Comparison of ENCODE assay signal across 19 cellular contexts in genomic region chr1:65213271-65213905, GRCh38.
DNase-seq lines count a peak whose midpoint lies in the region; ATAC-seq, FAIRE-seq and TF ChIP-seq lines count a peak whose summit lies in the region.
"Had no signal": no experiment of that assay in that cellular context is flagged by ENCODE, and none has a peak within 500 bp of the region (broad histone marks: within the 10 kb centered on the region; RNA-seq: fewer than 3 reads in every experiment).

No MANE protein-coding gene starts in this region.

- peak overlapping the region; percentile 35 for H3K4me2 ChIP-seq in GM12878 (ENCODE audit: control insufficient read depth, insufficient read depth)
- H3K4me2 ChIP-seq: BLaER1 treated with 17β-estradiol and CSF1 and Interleukin-3, amounts not matched to agents 10 nM and 100 nM had no signal

- H3K36me3 ChIP-seq in GM12878 (ENCODE audit: control insufficient read depth in 2 of 2, insufficient read depth in 2 of 2, low read length in 1 of 2) (0 out of 4 replicates have a peak, but pooled peaks cover 0 to 3% of the 10 kb centered on the region in 2 experiments), Caco-2 (ENCODE audit: control insufficient read depth, insufficient read depth, low read length) (no peaks in the 10 kb centered on the region), testis (ENCODE audit: low read depth, missing control alignments) (no peaks in the 10 kb centered on the region)
- H3K36me3 ChIP-seq: SJSA1, spleen, vagina had no signal

- POLR2A ChIA-PET in GM12878 (lab: Charles Lee) (interaction anchor here (0.8 to 1.4 kb wide), 2 partner anchors 17 to 65 kb away, joined by 3 read pairs; partner anchors contain the start of gene AK4), Caco-2 (lab: Charles Lee) (no interaction called here)

- RAD21 ChIA-PET in GM12878 (lab: Charles Lee; ENCODE audit: unreplicated experiment) = interaction anchor here (1.0 to 1.1 kb wide), 3 partner anchors 33 to 246 kb away, joined by 3 read pairs; no protein-coding TSS in a partner anchor

- peaks cover 30% of the 10 kb centered on the region for H3K36me3 Mint-ChIP-seq in activated CD4-positive, alpha-beta T cell treated with anti-CD3 and anti-CD28 coated beads, Interleukin-2, amount 10 ng/mL, durations not matched to agents 24 days and 14 days (ENCODE audit: low read depth)
- H3K36me3 Mint-ChIP-seq in Caco-2 (ENCODE audit: insufficient read depth, unreplicated experiment) = peaks cover 10% of the 10 kb centered on the region
- H3K36me3 Mint-ChIP-seq: mesothelial cell of epicardium; naive thymus-derived CD8-positive, alpha-beta T cell had no signal

- no peaks in the 10 kb centered on the region for H3K27me3 ChIP-seq in GM12878 (replicated peaks in 1 of 2; ENCODE audit: control insufficient read depth in 2 of 2, insufficient read depth in 2 of 2, low read length in 1 of 2)
- no peaks in the 10 kb centered on the region for H3K27me3 ChIP-seq in Caco-2 (replicated peaks; ENCODE audit: control insufficient read depth, insufficient read depth, low read length)
- H3K27me3 ChIP-seq in testis = no peaks in the 10 kb centered on the region
- H3K27me3 ChIP-seq: BLaER1 treated with 17β-estradiol and CSF1 and Interleukin-3, amounts not matched to agents 10 nM and 100 nM; SJSA1; spleen; vagina had no signal

- TF ChIP-seq CTCF in GM12878 (IDR thresholded peaks at IDR 0.05 in 2 of 3, conservative IDR thresholded peaks at IDR 0.05 in 1 of 3; ENCODE audit: control insufficient read depth in 2 of 3, extremely low read depth in 1 of 3, insufficient read depth in 1 of 3, low read depth in 3 of 3, low read length in 3 of 3) (no peak), Caco-2 (IDR thresholded peaks at IDR 0.05; ENCODE audit: insufficient read depth in 1 of 2, low read depth in 1 of 2, low read length in 1 of 2, severe bottlenecking in 1 of 2, unreplicated experiment in 1 of 2) (no peak), testis (IDR thresholded peaks at IDR 0.05) (no peak)

- BruUV-seq in GM12878 (replicated peaks; lab: Mats Ljungman, UMichigan) (no TSS peak), Caco-2 (replicated peaks; lab: Mats Ljungman, UMichigan) (no TSS peak)

- peaks cover 28% of the 10 kb centered on the region for H3K79me2 ChIP-seq in GM12878 (ENCODE audit: control insufficient read depth, insufficient read depth, low read length)

- H3K4me1 ChIP-seq in GM12878 (ENCODE audit: control insufficient read depth, insufficient read depth, low read length) = peaks cover 19% of the 10 kb centered on the region
- peaks cover 8% of the 10 kb centered on the region; the same call in 1 of the 2 replicates for H3K4me1 ChIP-seq in Caco-2
- H3K4me1 ChIP-seq in testis = peaks cover 5% of the 10 kb centered on the region
- H3K4me1 ChIP-seq: SJSA1, vagina had no signal

- no peak for FAIRE-seq in GM12878 (lab: Jason Lieb, UNC)

- no peaks in the 10 kb centered on the region for H3K27me3 Mint-ChIP-seq in activated CD4-positive, alpha-beta T cell treated with anti-CD3 and anti-CD28 coated beads, Interleukin-2, amount 10 ng/mL, durations not matched to agents 24 days and 14 days
- H3K27me3 Mint-ChIP-seq in Caco-2 (ENCODE audit: insufficient read depth, unreplicated experiment) = no peaks in the 10 kb centered on the region

- H3K4me1 Mint-ChIP-seq in activated CD4-positive, alpha-beta T cell treated with anti-CD3 and anti-CD28 coated beads, Interleukin-2, amount 10 ng/mL, durations not matched to agents 24 days and 14 days = peaks cover 69% of the 10 kb centered on the region
- H3K4me1 Mint-ChIP-seq in Caco-2 (ENCODE audit: low read depth, unreplicated experiment) = peaks cover 18% of the 10 kb centered on the region

- H3K27ac ChIP-seq in GM12878 (ENCODE audit: control insufficient read depth, insufficient read depth) (no peak overlapping the region; the same call in 1 of the 2 replicates), testis (no peak overlapping the region)
- H3K27ac ChIP-seq: BLaER1 treated with 17β-estradiol and CSF1 and Interleukin-3, amounts not matched to agents 10 nM and 100 nM; SJSA1; spleen; vagina had no signal

- no peaks in the 10 kb centered on the region for H3K9me3 ChIP-seq in GM12878 (replicated peaks; ENCODE audit: control insufficient read depth, insufficient read depth, low read length)
- no peaks in the 10 kb centered on the region for H3K9me3 ChIP-seq in Caco-2
- no peaks in the 10 kb centered on the region for H3K9me3 ChIP-seq in testis
- H3K9me3 ChIP-seq: BLaER1 treated with 17β-estradiol and CSF1 and Interleukin-3, amounts not matched to agents 10 nM and 100 nM; SJSA1; spleen; vagina had no signal

- ATAC-seq in GM18868 (IDR thresholded peaks at IDR 0.05; ENCODE audit: unreplicated experiment) = peak; percentile 54
- ATAC-seq in HG02870 (IDR thresholded peaks at IDR 0.05; ENCODE audit: unreplicated experiment) = peak; percentile 25
- ATAC-seq in GM12878 = 0 out of 3 replicates have a peak, but pooled peaks have one; percentile 30
- ATAC-seq: left colon; naive thymus-derived CD8-positive, alpha-beta T cell had no signal

- no peak overlapping the region for H2AFZ ChIP-seq in GM12878 (ENCODE audit: control insufficient read depth, low read depth, low read length)

- intact Hi-C loops in activated CD4-positive, alpha-beta T cell treated with anti-CD3 and anti-CD28 coated beads, Interleukin-2, amount 10 ng/mL, durations not matched to agents 24 days and 14 days (cut with micrococcal nuclease) = loop anchor here (1.0 to 10.0 kb wide), 6 partner anchors 17 to 1161 kb away; partner anchors contain the start of gene AK4
- intact Hi-C loops in GM12878 (cut with micrococcal nuclease; ENCODE audit: unreplicated experiment) (no loop called here), Caco-2 (cut with micrococcal nuclease; ENCODE audit: unreplicated experiment) (no loop called here), testis (cut with DNase I; ENCODE audit: low total_unique reads) (no loop called here)

- in situ Hi-C loops in GM12878 (cut with MboI) = loop anchor here (25.0 kb wide), 1 partner anchor 151 kb away; no protein-coding TSS in a partner anchor

- WGBS in GM12878 (ENCODE audit: insufficient coverage, insufficient replicate concordance, low lambda C conversion rate, missing lambda C conversion rate) = 11% methylated on average over 4 of the region's 4 CpGs
- 80 to 83% methylated on average over 4 of the region's 4 CpGs for WGBS in testis, 2 donors

- H3K4me3 Mint-ChIP-seq in activated CD4-positive, alpha-beta T cell treated with anti-CD3 and anti-CD28 coated beads, Interleukin-2, amount 10 ng/mL, durations not matched to agents 24 days and 14 days = peak overlapping the region; percentile 72
- H3K4me3 Mint-ChIP-seq in Caco-2 (ENCODE audit: unreplicated experiment) = no peak overlapping the region
- H3K4me3 Mint-ChIP-seq: mesothelial cell of epicardium; naive thymus-derived CD8-positive, alpha-beta T cell had no signal

- H3K4me3 ChIP-seq in GM12878 (no peak overlapping the region), Caco-2 (ENCODE audit: low read depth, low read length) (no peak overlapping the region), testis (no peak overlapping the region)
- H3K4me3 ChIP-seq: BLaER1 treated with 17β-estradiol and CSF1 and Interleukin-3, amounts not matched to agents 10 nM and 100 nM; SJSA1; spleen; vagina had no signal

- TF ChIP-seq RAD21 in GM12878 (IDR thresholded peaks at IDR 0.05; ENCODE audit: insufficient read depth, low read depth, low read length) = no peak

- DNase-seq in activated CD4-positive, alpha-beta T cell treated with anti-CD3 and anti-CD28 coated beads, Interleukin-2, amount 10 ng/mL, durations not matched to agents 24 days and 14 days = peak; percentile 63
- no peak for DNase-seq in activated CD4-positive, alpha-beta T cell treated with anti-CD3 and anti-CD28 coated beads, Interleukin-2, amount 50 U/mL, for 4 hours
- DNase-seq in GM12878 (ENCODE audit: low read depth, low spot score) (no peak), Caco-2 (no peak), testis (no peak), NCI-H82 (lab: John Stamatoyannopoulos, UW) (no peak)
- DNase-seq: activated gamma-delta T cell; amygdala; left colon; naive thymus-derived CD8-positive, alpha-beta T cell; NCI-H1436 treated with DMSO at 0.1 percent for 48 hours; NCI-H526 treated with DMSO at 0.1 percent for 48 hours; spleen had no signal

- TF ChIP-seq POLR2A in GM12878 (IDR thresholded peaks at IDR 0.05; ENCODE audit: low read depth, low read length) (no peak), testis (IDR thresholded peaks at IDR 0.05) (no peak)

- no peak overlapping the region for H3K9ac ChIP-seq in GM12878 (ENCODE audit: control insufficient read depth, insufficient read depth, low read length)
- H3K9ac ChIP-seq: BLaER1 treated with 17β-estradiol and CSF1 and Interleukin-3, amounts not matched to agents 10 nM and 100 nM had no signal

- peak overlapping the region; percentile 93 for H3K27ac Mint-ChIP-seq in activated CD4-positive, alpha-beta T cell treated with anti-CD3 and anti-CD28 coated beads, Interleukin-2, amount 10 ng/mL, durations not matched to agents 24 days and 14 days
- H3K27ac Mint-ChIP-seq in Caco-2 (ENCODE audit: unreplicated experiment) = no peak overlapping the region
- H3K27ac Mint-ChIP-seq: mesothelial cell of epicardium; naive thymus-derived CD8-positive, alpha-beta T cell had no signal

- no peaks in the 10 kb centered on the region for H4K20me1 ChIP-seq in GM12878 (ENCODE audit: control insufficient read depth, insufficient read depth)

- no peak for TF ChIP-seq EP300 in GM12878 (IDR thresholded peaks at IDR 0.05; ENCODE audit: borderline replicate concordance in 1 of 2, control insufficient read depth in 1 of 2, low read depth in 2 of 2, low read length in 2 of 2)

- CTCF ChIA-PET in GM12878 (lab: Yijun Ruan, JAX) (interaction anchor here (0.8 to 1.6 kb wide), 8 partner anchors 9 to 474 kb away, joined by 3 to 7 read pairs (median 4); no protein-coding TSS in a partner anchor), Caco-2 (lab: Charles Lee) (interaction anchor here (0.7 kb wide), 1 partner anchor 43 kb away, joined by 3 read pairs; no protein-coding TSS in a partner anchor)

- H3K9me3 Mint-ChIP-seq in activated CD4-positive, alpha-beta T cell treated with anti-CD3 and anti-CD28 coated beads, Interleukin-2, amount 10 ng/mL, durations not matched to agents 24 days and 14 days = no peaks in the 10 kb centered on the region
- no peaks in the 10 kb centered on the region for H3K9me3 Mint-ChIP-seq in Caco-2 (ENCODE audit: unreplicated experiment)
- H3K9me3 Mint-ChIP-seq: mesothelial cell of epicardium; naive thymus-derived CD8-positive, alpha-beta T cell had no signal

- SMC1A ChIA-PET in GM12878 (lab: Charles Lee; ENCODE audit: uncharacterized antibody, unreplicated experiment) = interaction anchor here (0.7 to 1.7 kb wide), 13 partner anchors 8 to 472 kb away, joined by 3 to 7 read pairs (median 4); no protein-coding TSS in a partner anchor

TF ChIP-seq in GM12878, 131 proteins besides CTCF, POLR2A, EP300 and RAD21 (continues in another document):
- TF ChIP-seq KAT2A (conservative IDR thresholded peaks at IDR 0.05; ENCODE audit: control insufficient read depth, low read depth, low read length) = no peak
